ENCODE assay signal across 18 cellular contexts in the genomic region with DNA sequence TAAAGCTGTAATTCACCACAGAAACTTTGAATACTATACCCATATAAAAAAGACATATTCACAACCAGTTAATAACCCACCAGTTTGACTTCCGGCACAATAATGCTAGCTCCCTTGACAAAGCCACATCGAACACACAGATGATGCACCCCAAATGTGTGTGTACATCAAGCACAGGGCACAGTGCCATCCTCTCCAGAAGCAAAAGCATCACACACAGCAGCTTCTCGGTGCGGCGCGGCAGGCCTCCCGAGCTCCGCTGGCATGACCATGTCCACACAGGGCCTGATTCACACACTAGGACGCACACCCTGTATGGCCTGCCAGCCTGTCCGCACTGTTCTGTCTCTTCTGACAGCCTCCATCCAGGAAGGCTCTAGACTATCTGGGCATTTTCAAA.
DNase-seq lines count a peak whose midpoint lies in the region; ATAC-seq, FAIRE-seq and TF ChIP-seq lines count a peak whose summit lies in the region.
"Had no signal": no experiment of that assay in that cellular context is flagged by ENCODE, and none has a peak within 500 bp of the region (broad histone marks: within the 10 kb centered on the region; RNA-seq: fewer than 3 reads in every experiment).

No MANE protein-coding gene starts in this region.

- no peaks in the 10 kb centered on the region for H3K27me3 ChIP-seq in breast epithelium

- no peak for FAIRE-seq in kidney (lab: Jason Lieb, UNC)
- FAIRE-seq: G401.6, TTC549 had no signal

- peak; percentile 56 for DNase-seq in activated CD4-positive, alpha-beta T cell treated with anti-CD3 and anti-CD28 coated beads for 48 hours
- DNase-seq in activated T-cell treated with anti-CD3 and anti-CD28 coated beads, Interleukin-2, amount 50 U/mL, for 4 hours, result peak; percentile 39
- DNase-seq in effector CD4-positive, alpha-beta T cell, result peak; percentile 41
- peak; percentile 30 to 61 for DNase-seq in stimulated activated naive CD8-positive, alpha-beta T cell treated with anti-CD3 and anti-CD28 coated beads, Interleukin-15, amount 100 ng/mL, for 72 hours
- no peak for DNase-seq in kidney
- no peak for DNase-seq in breast epithelium (ENCODE audit: low spot score in 2 of 2)
- DNase-seq: amniotic stem cell, GOT3, KBM-7, NCI-H1694, NCI-H82, retina had no signal

- TF ChIP-seq POLR2A in breast epithelium (IDR thresholded peaks at IDR 0.05), result no peak

- no peak overlapping the region for H3K9ac ChIP-seq in kidney (ENCODE audit: low read length in 2 of 2)

- peaks cover 43% of the 10 kb centered on the region for H3K36me3 Mint-ChIP-seq in activated T-cell treated with anti-CD3 and anti-CD28 coated beads, Interleukin-2, amount 50 U/mL, for 4 hours (ENCODE audit: insufficient read depth)
- H3K36me3 Mint-ChIP-seq: natural killer cell treated with Interleukin-12 subunit alpha and Interleukin-12 subunit beta and Interleukin-15 and Interleukin-18, amount 100 ng/mL, for 72 hours had no signal

- H3K27me3 Mint-ChIP-seq in activated T-cell treated with anti-CD3 and anti-CD28 coated beads, Interleukin-2, amount 50 U/mL, for 4 hours (ENCODE audit: low read depth), result no peaks in the 10 kb centered on the region
- no peaks in the 10 kb centered on the region for H3K27me3 Mint-ChIP-seq in stimulated activated naive CD8-positive, alpha-beta T cell treated with anti-CD3 and anti-CD28 coated beads, Interleukin-15, amount 100 ng/mL, for 72 hours

- TF ChIP-seq CTCF in kidney (IDR thresholded peaks at IDR 0.05; ENCODE audit: borderline replicate concordance, extremely low read depth, insufficient read depth), result no peak
- no peak for TF ChIP-seq CTCF in breast epithelium (IDR thresholded peaks at IDR 0.05)

- H3K4me1 Mint-ChIP-seq in activated T-cell treated with anti-CD3 and anti-CD28 coated beads, Interleukin-2, amount 50 U/mL, for 4 hours (ENCODE audit: low read depth), result peaks cover 61% of the 10 kb centered on the region
- peaks cover 82% of the 10 kb centered on the region for H3K4me1 Mint-ChIP-seq in stimulated activated naive CD8-positive, alpha-beta T cell treated with anti-CD3 and anti-CD28 coated beads, Interleukin-15, amount 100 ng/mL, for 72 hours

- no peaks in the 10 kb centered on the region for H3K9me3 ChIP-seq in kidney (ENCODE audit: control insufficient read depth in 1 of 2, low read length in 2 of 2)
- H3K9me3 ChIP-seq in breast epithelium, result no peaks in the 10 kb centered on the region

- no peaks in the 10 kb centered on the region for H3K4me1 ChIP-seq in kidney (ENCODE audit: control insufficient read depth in 1 of 2, insufficient read depth in 1 of 2, low read depth in 1 of 2, low read length in 2 of 2)
- H3K4me1 ChIP-seq in breast epithelium, result no peaks in the 10 kb centered on the region

- peak; percentile 68 to 74 for ATAC-seq in activated T-cell treated with anti-CD3 and anti-CD28 coated beads, Interleukin-2, amount 50 U/mL, for 4 hours
- ATAC-seq in stimulated activated naive CD8-positive, alpha-beta T cell treated with anti-CD3 and anti-CD28 coated beads, Interleukin-15, amount 100 ng/mL, for 72 hours, result peak; percentile 85
- ATAC-seq in HG02870 (IDR thresholded peaks at IDR 0.05; ENCODE audit: unreplicated experiment), result no peak

- peak overlapping the region; percentile 87 to 96 for H3K27ac Mint-ChIP-seq in stimulated activated naive CD8-positive, alpha-beta T cell treated with anti-CD3 and anti-CD28 coated beads, Interleukin-15, amount 100 ng/mL, for 72 hours
- H3K27ac Mint-ChIP-seq: dendritic cell treated with granulocyte-macrophage colony-stimulating factor and Interleukin-4, amounts not matched to agents 40 ng/mL and 50 ng/mL, for 4 days; natural killer cell treated with Interleukin-12 subunit alpha and Interleukin-12 subunit beta and Interleukin-15 and Interleukin-18, amount 100 ng/mL, for 72 hours had no signal

- H3K4me3 ChIP-seq in kidney (ENCODE audit: low read length in 2 of 2) (no peak overlapping the region), breast epithelium (no peak overlapping the region)

- intact Hi-C loops in kidney (cut with DNase I) (no loop called here), breast epithelium (cut with DNase I; ENCODE audit: low total_unique reads) (no loop called here)

- H3K36me3 ChIP-seq in kidney (ENCODE audit: control insufficient read depth in 1 of 2, insufficient read depth in 2 of 2, low read length in 2 of 2), result no peaks in the 10 kb centered on the region
- no peaks in the 10 kb centered on the region for H3K36me3 ChIP-seq in breast epithelium

- no peak overlapping the region for H3K27ac ChIP-seq in kidney (ENCODE audit: low read depth in 2 of 2, low read length in 2 of 2)
- no peak overlapping the region for H3K27ac ChIP-seq in breast epithelium
- H3K27ac ChIP-seq: C4-2B had no signal

- peak overlapping the region; percentile 62 for H3K4me3 Mint-ChIP-seq in activated T-cell treated with anti-CD3 and anti-CD28 coated beads, Interleukin-2, amount 50 U/mL, for 4 hours
- peak overlapping the region; percentile 81 to 84 for H3K4me3 Mint-ChIP-seq in stimulated activated naive CD8-positive, alpha-beta T cell treated with anti-CD3 and anti-CD28 coated beads, Interleukin-15, amount 100 ng/mL, for 72 hours
- H3K4me3 Mint-ChIP-seq: dendritic cell treated with granulocyte-macrophage colony-stimulating factor and Interleukin-4, amounts not matched to agents 40 ng/mL and 50 ng/mL, for 4 days; natural killer cell treated with Interleukin-12 subunit alpha and Interleukin-12 subunit beta and Interleukin-15 and Interleukin-18, amount 100 ng/mL, for 72 hours had no signal

- no peaks in the 10 kb centered on the region for H3K9me3 Mint-ChIP-seq in activated T-cell treated with anti-CD3 and anti-CD28 coated beads, Interleukin-2, amount 50 U/mL, for 4 hours
- no peaks in the 10 kb centered on the region for H3K9me3 Mint-ChIP-seq in stimulated activated naive CD8-positive, alpha-beta T cell treated with anti-CD3 and anti-CD28 coated beads, Interleukin-15, amount 100 ng/mL, for 72 hours
- H3K9me3 Mint-ChIP-seq: dendritic cell treated with granulocyte-macrophage colony-stimulating factor and Interleukin-4, amounts not matched to agents 40 ng/mL and 50 ng/mL, for 4 days; natural killer cell treated with Interleukin-12 subunit alpha and Interleukin-12 subunit beta and Interleukin-15 and Interleukin-18, amount 100 ng/mL, for 72 hours had no signal

Comparison
In these comparisons a context has a peak if more than half of its experiments do, and no peak if none do; other contexts are left out.
1. DNase-seq: peak in activated CD4-positive, alpha-beta T cell treated with anti-CD3 and anti-CD28 coated beads for 48 hours (single experiment), activated T-cell treated with anti-CD3 and anti-CD28 coated beads, Interleukin-2, amount 50 U/mL, for 4 hours (single experiment), effector CD4-positive, alpha-beta T cell (single experiment) and stimulated activated naive CD8-positive, alpha-beta T cell treated with anti-CD3 and anti-CD28 coated beads, Interleukin-15, amount 100 ng/mL, for 72 hours (2 of 2); none in kidney (single experiment) and breast epithelium (0 of 2).